Comparison of ENCODE assay signal across 12 cellular contexts in the genomic region with DNA sequence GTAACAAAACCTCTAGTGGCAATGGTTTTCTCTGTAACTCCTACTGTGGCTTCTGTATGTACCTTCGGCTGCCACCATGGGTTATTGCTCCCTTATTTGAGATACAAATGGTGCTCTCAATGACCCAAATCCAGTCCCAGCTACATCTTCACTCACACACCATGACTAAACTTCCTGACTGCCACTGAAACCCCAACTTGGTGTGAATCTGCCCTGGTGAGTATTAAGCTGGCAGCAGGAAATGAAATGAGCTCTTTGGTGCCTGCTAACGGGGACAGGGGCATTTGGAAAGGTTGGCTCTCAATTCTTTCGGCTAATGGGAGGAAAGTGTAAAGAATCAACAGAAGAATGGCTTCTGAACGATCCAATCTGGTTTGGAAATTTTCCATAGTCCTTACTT. TPM values are rescaled to one million over a fixed set of nuclear protein-coding genes. Genes with fewer than 3 reads are reported as not detected.
A peak's percentile ranks its signal among the peaks of the same experiment; 100 is the strongest.
DNase-seq lines count a peak whose midpoint lies in the region; ATAC-seq and TF ChIP-seq lines count a peak whose summit lies in the region.
"Had no signal": no experiment of that assay in that cellular context is flagged by ENCODE, and none has a peak within 500 bp of the region (broad histone marks: within the 10 kb centered on the region; RNA-seq: fewer than 3 reads in every experiment).

No MANE protein-coding gene starts in this region.

- CTCF ChIA-PET in naive thymus-derived CD4-positive, alpha-beta T cell (lab: Charles Lee), result interaction anchor here (0.6 to 1.6 kb wide), 3 partner anchors 56 to 105 kb away, joined by 3 to 6 read pairs (median 3); no protein-coding TSS in a partner anchor

- peak; percentile 65 for ATAC-seq in naive thymus-derived CD4-positive, alpha-beta T cell
- ATAC-seq: sciatic nerve had no signal

- H3K4me3 Mint-ChIP-seq in CD14-positive monocyte, result no peak overlapping the region
- H3K4me3 Mint-ChIP-seq in IgD-negative memory B cell, result peak overlapping the region in 1 of 4 donors; percentile 79
- peak overlapping the region in 2 of 10 donors; percentile 48 to 51 for H3K4me3 Mint-ChIP-seq in naive thymus-derived CD4-positive, alpha-beta T cell
- no peak overlapping the region for H3K4me3 Mint-ChIP-seq in HFFc6

- H3K27me3 Mint-ChIP-seq in CD14-positive monocyte (ENCODE audit: low read depth in 3 of 3) (no peaks in the 10 kb centered on the region), IgD-negative memory B cell (no peaks in the 10 kb centered on the region), HFFc6 (ENCODE audit: insufficient read depth) (peaks cover 24% of the 10 kb centered on the region)
- H3K27me3 Mint-ChIP-seq in naive thymus-derived CD4-positive, alpha-beta T cell, result no peaks in the 10 kb centered on the region

- H3K9me3 Mint-ChIP-seq in CD14-positive monocyte (no peaks in the 10 kb centered on the region), IgD-negative memory B cell (no peaks in the 10 kb centered on the region), HFFc6 (no peaks in the 10 kb centered on the region)
- no peaks in the 10 kb centered on the region for H3K9me3 Mint-ChIP-seq in naive thymus-derived CD4-positive, alpha-beta T cell

- H3K4me3 ChIP-seq in naive thymus-derived CD4-positive, alpha-beta T cell (ENCODE audit: low read length), result no peak overlapping the region
- H3K4me3 ChIP-seq: SJCRH30 had no signal

- peak overlapping the region; percentile 66 for H3K27ac ChIP-seq in naive thymus-derived CD4-positive, alpha-beta T cell (ENCODE audit: low read depth, low read length)
- H3K27ac ChIP-seq: SJCRH30 had no signal

- TF ChIP-seq CTCF in CD14-positive monocyte (IDR thresholded peaks at IDR 0.05) (no peak), HFFc6 (IDR thresholded peaks at IDR 0.05) (no peak)

- peaks cover 74 to 93% of the 10 kb centered on the region in 2 donors for H3K36me3 Mint-ChIP-seq in CD14-positive monocyte
- peaks cover 3% of the 10 kb centered on the region for H3K36me3 Mint-ChIP-seq in IgD-negative memory B cell
- H3K36me3 Mint-ChIP-seq in naive thymus-derived CD4-positive, alpha-beta T cell, result peaks cover 14 to 64% (median 35%) of the 10 kb centered on the region in 5 donors
- H3K36me3 Mint-ChIP-seq in HFFc6 (ENCODE audit: low read depth), result no peaks in the 10 kb centered on the region

- no peaks in the 10 kb centered on the region for H3K9me3 ChIP-seq in naive thymus-derived CD4-positive, alpha-beta T cell (ENCODE audit: control insufficient read depth in 2 of 3, low read length in 3 of 3)
- H3K9me3 ChIP-seq: Caco-2, SJCRH30 had no signal

- peaks cover 0 to 49% of the 10 kb centered on the region in 2 donors for H3K4me1 ChIP-seq in naive thymus-derived CD4-positive, alpha-beta T cell (ENCODE audit: control insufficient read depth in 2 of 2, insufficient read depth in 2 of 2, low read length in 2 of 2)
- H3K4me1 ChIP-seq: Caco-2, SJCRH30 had no signal

- DNase-seq in CD14-positive monocyte (ENCODE audit: low spot score) (no peak), NCI-H1048 (lab: John Stamatoyannopoulos, UW) (no peak), HCEC 1CT (no peak), HFFc6 (no peak), H4 (ENCODE audit: low spot score) (no peak)
- peak; percentile 74 for DNase-seq in activated effector memory CD4-positive, alpha-beta T cell treated with anti-CD3 and anti-CD28 coated beads, Interleukin-2, amount 50 U/mL, for 16 hours
- no peak for DNase-seq in naive thymus-derived CD4-positive, alpha-beta T cell
- DNase-seq: Caco-2, NCI-H1105 treated with DMSO at 0.1 percent for 48 hours, SJCRH30 had no signal

- intact Hi-C loops in CD14-positive monocyte (cut with micrococcal nuclease), result no loop called here
- intact Hi-C loops in naive thymus-derived CD4-positive, alpha-beta T cell (cut with micrococcal nuclease), result no loop called here

- no peaks in the 10 kb centered on the region for H3K27me3 ChIP-seq in naive thymus-derived CD4-positive, alpha-beta T cell (ENCODE audit: control insufficient read depth in 2 of 2, insufficient read depth in 2 of 2, low read length in 2 of 2)
- H3K27me3 ChIP-seq: SJCRH30 had no signal

- peaks cover 32 to 94% (median 33%) of the 10 kb centered on the region in 3 experiments for H3K36me3 ChIP-seq in naive thymus-derived CD4-positive, alpha-beta T cell (ENCODE audit: control insufficient read depth in 2 of 3, insufficient read depth in 3 of 3, low read length in 3 of 3)

- H3K4me1 Mint-ChIP-seq in CD14-positive monocyte, result no peaks in the 10 kb centered on the region
- H3K4me1 Mint-ChIP-seq in IgD-negative memory B cell, result peaks cover 4 to 9% (median 5%) of the 10 kb centered on the region in 3 donors
- H3K4me1 Mint-ChIP-seq in naive thymus-derived CD4-positive, alpha-beta T cell, result peaks cover 22 to 35% (median 23%) of the 10 kb centered on the region in 7 donors
- H3K4me1 Mint-ChIP-seq in HFFc6 (ENCODE audit: low read depth), result no peaks in the 10 kb centered on the region

- POLR2A ChIA-PET in naive thymus-derived CD4-positive, alpha-beta T cell (lab: Charles Lee), result interaction anchor here (0.7 to 2.4 kb wide), 13 partner anchors 8 to 73 kb away, joined by 3 to 10 read pairs (median 5); a partner anchor contains a TSS

- H3K27ac Mint-ChIP-seq in CD14-positive monocyte, result peak overlapping the region in 5 of 7 donors; percentile 28 to 73 (median 43)
- H3K27ac Mint-ChIP-seq in IgD-negative memory B cell, result peak overlapping the region; percentile 78 to 93 (median 91)
- peak overlapping the region; percentile 45 to 90 (median 89) for H3K27ac Mint-ChIP-seq in naive thymus-derived CD4-positive, alpha-beta T cell
- no peak overlapping the region for H3K27ac Mint-ChIP-seq in HFFc6

RNA-seq across cellular contexts. Expression of a gene that starts 7.5 kb away (rescaled TPM):
- 10 to 100 TPM; 56.0 to 61.0 TPM for polyA plus RNA-seq in CD14-positive monocyte
- polyA plus RNA-seq in IgD-negative memory B cell, result 27.7 TPM
- 10 to 100 TPM; 42.1 to 83.0 (median 49.0) TPM for total RNA-seq in naive thymus-derived CD4-positive, alpha-beta T cell
- 10 to 100 TPM; 23.4 to 28.5 TPM for polyA plus RNA-seq in naive thymus-derived CD4-positive, alpha-beta T cell
- total RNA-seq in HFFc6 (2021; fragmentation: NEBNext Ultra II Directional; extraction: Animal tissue kit (Norgen Biotek cat#: 25700)), result 100 to 1,000 TPM in 2 of 6 experiments, 10 to 100 TPM in 4; 78.2 to 117 (median 88.4) TPM
- 142 and 160 TPM in 2 replicates for total RNA-seq in H4 (2014; rRNA removed; shearing (Covaris generic))

RNA-seq across cellular contexts. Expression of a gene that starts 37.3 kb away (rescaled TPM):
- 10 to 100 TPM; 63.2 to 65.5 TPM for polyA plus RNA-seq in CD14-positive monocyte
- polyA plus RNA-seq in IgD-negative memory B cell, result 90.5 TPM
- total RNA-seq in naive thymus-derived CD4-positive, alpha-beta T cell, result 10 to 100 TPM; 59.6 to 94.8 (median 80.9) TPM
- polyA plus RNA-seq in naive thymus-derived CD4-positive, alpha-beta T cell, result 100 to 1,000 TPM; 121 to 151 TPM
- total RNA-seq in HFFc6 (2021; fragmentation: NEBNext Ultra II Directional; extraction: Animal tissue kit (Norgen Biotek cat#: 25700)), result 10 to 100 TPM; 53.2 to 60.6 (median 55.6) TPM
- 30.7 and 43.9 TPM in 2 replicates for total RNA-seq in H4 (2014; rRNA removed; shearing (Covaris generic))

RNA-seq across cellular contexts. Expression of a gene that starts 48.7 kb away (rescaled TPM):
- polyA plus RNA-seq in CD14-positive monocyte (10 to 100 TPM; 11.8 to 17.9 TPM), IgD-negative memory B cell (81.6 TPM)
- total RNA-seq in naive thymus-derived CD4-positive, alpha-beta T cell, result 10 to 100 TPM; 31.8 to 99.1 (median 58.5) TPM
- polyA plus RNA-seq in naive thymus-derived CD4-positive, alpha-beta T cell, result 10 to 100 TPM; 47.2 to 59.0 TPM
- total RNA-seq in HFFc6 (2021; fragmentation: NEBNext Ultra II Directional; extraction: Animal tissue kit (Norgen Biotek cat#: 25700)), result 1 to 10 TPM in 1 of 6 experiments, under 1 TPM in 5; 0.23 to 1.1 (median 0.57) TPM
- 6.9 and 8.1 TPM in 2 replicates for total RNA-seq in H4 (2014; rRNA removed; shearing (Covaris generic))
